In the genomic region with DNA sequence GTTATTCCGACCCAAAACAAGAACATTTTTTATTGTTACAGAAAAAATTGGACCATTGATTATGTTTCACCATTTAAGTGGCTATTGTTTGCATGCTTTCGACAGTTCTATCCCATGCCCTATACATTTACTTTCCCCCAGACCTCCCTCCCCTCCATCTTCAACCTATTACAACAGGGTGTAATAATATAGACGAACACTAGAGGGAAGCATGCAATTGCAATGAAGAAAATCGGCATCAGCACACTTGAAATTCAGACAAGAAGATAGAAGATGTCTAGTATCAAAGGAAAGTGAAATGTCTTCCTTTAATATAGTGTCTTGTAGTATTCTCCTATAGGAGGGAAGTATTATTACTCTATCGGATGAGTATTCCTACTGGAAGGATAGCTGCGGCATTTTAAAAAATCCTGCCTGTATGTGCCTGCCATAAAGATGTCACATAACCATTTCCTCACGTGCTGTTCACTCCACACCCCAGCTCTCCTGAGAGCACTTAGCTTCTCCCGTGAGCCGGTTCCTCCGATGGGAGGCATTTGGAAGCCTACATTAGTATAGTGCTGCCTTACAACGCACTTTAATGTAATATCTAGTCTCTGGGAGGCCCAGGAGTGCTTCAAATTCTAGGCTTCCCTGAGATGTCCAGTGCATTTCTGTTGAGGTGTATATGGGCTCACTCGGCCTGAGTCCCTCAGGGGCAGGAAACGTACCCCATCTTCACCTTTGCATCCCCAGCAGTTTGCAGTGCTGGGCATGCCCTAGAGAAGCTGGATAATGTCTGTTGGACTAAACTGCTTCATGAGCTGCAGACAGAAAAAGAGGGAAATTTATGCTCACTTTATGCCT, we compare ENCODE assay signal across 8 cellular contexts. TPM values are rescaled to one million over a fixed set of nuclear protein-coding genes. Genes with fewer than 3 reads are reported as not detected.
A peak's percentile ranks its signal among the peaks of the same experiment; 100 is the strongest.
DNase-seq lines count a peak whose midpoint lies in the region; ATAC-seq and TF ChIP-seq lines count a peak whose summit lies in the region.

No MANE protein-coding gene starts in this region.

- H3K4me3 ChIP-seq in lower leg skin (ENCODE audit: low read depth, poor library complexity, severe bottlenecking), result no peak overlapping the region

- 15 to 17% methylated on average over 13 of the region's 13 CpGs for WGBS in lower leg skin, 2 donors

- H3K4me1 Mint-ChIP-seq in progenitor cell of endocrine pancreas (ENCODE audit: low read depth), result peaks cover 2% of the 10 kb centered on the region

- DNase-seq in AG09319 (ENCODE audit: extremely low read depth, low read depth) (no peak), NCI-H2171 (lab: John Stamatoyannopoulos, UW) (peak; percentile 47), glomerular endothelial cell (ENCODE audit: extremely low read depth, low read depth, low spot score) (peak; percentile 45), progenitor cell of endocrine pancreas (ENCODE audit: low spot score, unreplicated experiment) (no peak), lower leg skin (ENCODE audit: low spot score in 2 of 2) (no peak)

- no peaks in the 10 kb centered on the region for H3K27me3 Mint-ChIP-seq in progenitor cell of endocrine pancreas

- H3K36me3 Mint-ChIP-seq in progenitor cell of endocrine pancreas (ENCODE audit: insufficient read depth), result no peaks in the 10 kb centered on the region

- H3K27ac ChIP-seq in VCaP, result no peak overlapping the region

- H3K9me3 Mint-ChIP-seq in progenitor cell of endocrine pancreas (ENCODE audit: low read depth), result no peaks in the 10 kb centered on the region

- peak; percentile 74 for TF ChIP-seq CTCF in AG09319 (IDR thresholded peaks at IDR 0.05; ENCODE audit: low read depth, low read length)
- TF ChIP-seq CTCF in VCaP (conservative IDR thresholded peaks at IDR 0.05), result peak; percentile 90
- peak; percentile 82 for TF ChIP-seq CTCF in progenitor cell of endocrine pancreas (IDR thresholded peaks at IDR 0.05; ENCODE audit: unreplicated experiment)
- TF ChIP-seq CTCF in lower leg skin (IDR thresholded peaks at IDR 0.05), result peak in 1 of 3 donors; percentile 78

- no peak overlapping the region for H3K27ac Mint-ChIP-seq in progenitor cell of endocrine pancreas

- H3K4me3 Mint-ChIP-seq in progenitor cell of endocrine pancreas (ENCODE audit: low read depth), result no peak overlapping the region

- no peak for TF ChIP-seq POLR2A in lower leg skin (IDR thresholded peaks at IDR 0.05)

- intact Hi-C loops in lower leg skin (cut with DNase I; ENCODE audit: low total_unique reads), result loop anchor here (2.0 kb wide), 1 partner anchor 143 kb away; no protein-coding TSS in a partner anchor

- ATAC-seq in GM18511 (IDR thresholded peaks at IDR 0.05; ENCODE audit: unreplicated experiment), result peak; percentile 80
- ATAC-seq in HG03108 (IDR thresholded peaks at IDR 0.05; ENCODE audit: unreplicated experiment), result peak; percentile 73

RNA-seq across cellular contexts. Expression of a gene that starts 17.8 kb away (rescaled TPM):
- not detected in 2 replicates for total RNA-seq in glomerular endothelial cell
- total RNA-seq in progenitor cell of endocrine pancreas, result 0.49 TPM in 1 of 2 replicates, not detected in the other
- total RNA-seq in lower leg skin, result not detected

RNA-seq across cellular contexts. Expression of a gene that starts 41.5 kb away (rescaled TPM):
- 23.7 and 34.0 TPM in 2 replicates for total RNA-seq in glomerular endothelial cell
- 14.4 and 17.9 TPM in 2 replicates for total RNA-seq in progenitor cell of endocrine pancreas
- total RNA-seq in lower leg skin, result 100 to 1,000 TPM in 2 of 4 donors, 10 to 100 TPM in 2; 78.5 to 117 (median 94.6) TPM

Comparison
In these comparisons a context has a peak if more than half of its experiments do, and no peak if none do; other contexts are left out.
1. DNase-seq: peak in NCI-H2171 (single experiment) and glomerular endothelial cell (single experiment); none in AG09319 (single experiment), progenitor cell of endocrine pancreas (single experiment) and lower leg skin (0 of 2).